Comparison of ENCODE assay signal across 1 cellular context in the genomic region with DNA sequence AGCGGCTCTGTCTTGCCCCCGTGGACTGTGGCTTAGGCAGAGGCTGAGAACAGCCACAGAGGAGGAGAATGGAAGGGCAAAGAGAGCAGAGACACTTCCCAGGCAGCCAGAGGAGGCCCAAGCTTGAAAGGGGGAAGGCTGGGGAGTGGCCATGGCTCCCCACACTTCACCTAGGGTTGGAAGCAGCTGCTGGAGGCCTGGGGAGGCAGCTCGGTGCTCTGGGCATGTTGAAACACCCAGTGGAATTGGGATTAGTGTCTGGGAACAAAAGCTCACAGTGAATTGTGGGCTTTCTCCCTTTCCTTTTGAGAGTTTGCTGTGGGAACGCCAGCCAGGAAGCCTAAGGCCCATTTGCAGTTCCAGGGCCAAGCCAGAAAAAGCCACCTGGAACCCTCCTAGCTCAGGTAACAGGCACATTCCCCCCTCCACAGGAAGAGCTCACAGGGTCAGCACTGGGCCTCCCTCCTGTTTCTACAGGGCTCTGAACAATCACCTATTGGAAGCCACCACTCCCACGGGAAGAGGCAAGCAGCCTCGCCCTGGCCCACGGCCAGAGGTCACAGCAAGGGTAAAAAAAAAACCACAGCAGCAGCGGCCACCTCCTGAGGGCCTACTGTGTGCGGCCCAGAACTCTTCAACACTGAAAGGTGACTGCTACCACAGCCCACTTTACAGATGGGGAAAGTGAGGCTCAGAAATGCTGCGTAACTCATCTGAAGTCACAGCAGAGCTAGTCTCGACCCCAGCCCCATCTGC.
A peak's percentile ranks its signal among the peaks of the same experiment; 100 is the strongest.
TF ChIP-seq lines count a peak whose summit lies in the region.

No MANE protein-coding gene starts in this region.

TF ChIP-seq in K562, 482 proteins besides CTCF, POLR2A, EP300 and RAD21 (continued from another document):
- TF ChIP-seq ZNF75A (CRISPR knock-in tag; IDR thresholded peaks at IDR 0.05) (no peak), SRF (CRISPR knock-in tag; IDR thresholded peaks at IDR 0.05) (no peak), MYNN (IDR thresholded peaks at IDR 0.05) (no peak), MYNN (CRISPR knock-in tag; IDR thresholded peaks at IDR 0.05) (no peak), TRIM24 (IDR thresholded peaks at IDR 0.05) (no peak), ARID2 (IDR thresholded peaks at IDR 0.05) (no peak), CBX2 (IDR thresholded peaks at IDR 0.05; ENCODE audit: insufficient read depth, low read length, poor library complexity, severe bottlenecking) (no peak), NKRF (IDR thresholded peaks at IDR 0.05; ENCODE audit: borderline replicate concordance) (no peak), CAMTA2 (CRISPR knock-in tag; conservative IDR thresholded peaks at IDR 0.05) (no peak), SIX5 (IDR thresholded peaks at IDR 0.05; ENCODE audit: borderline replicate concordance in 1 of 2, insufficient read depth in 1 of 2, low read depth in 1 of 2, low read length in 2 of 2) (no peak), NFIC (IDR thresholded peaks at IDR 0.05) (peak; percentile 73), ZNF384 (IDR thresholded peaks at IDR 0.05; ENCODE audit: low read depth, low read length) (peak; percentile 54), RBM25 (IDR thresholded peaks at IDR 0.05; ENCODE audit: low read depth, low read length, severe bottlenecking) (peak; percentile 34), NCOA2 (IDR thresholded peaks at IDR 0.05; ENCODE audit: partially characterized antibody in 2 of 2) (no peak), GTF2A2 (tag; IDR thresholded peaks at IDR 0.05) (no peak), MAFF (IDR thresholded peaks at IDR 0.05; ENCODE audit: low read length) (no peak), PHF21A (IDR thresholded peaks at IDR 0.05; ENCODE audit: borderline replicate concordance, low read depth) (no peak)
- TF ChIP-seq, protein P1, sequence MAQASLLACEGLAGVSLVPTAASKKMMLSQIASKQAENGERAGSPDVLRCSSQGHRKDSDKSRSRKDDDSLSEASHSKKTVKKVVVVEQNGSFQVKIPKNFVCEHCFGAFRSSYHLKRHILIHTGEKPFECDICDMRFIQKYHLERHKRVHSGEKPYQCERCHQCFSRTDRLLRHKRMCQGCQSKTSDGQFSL (CRISPR knock-in tag; IDR thresholded peaks at IDR 0.05), result no peak
- TF ChIP-seq, protein P1 (tag; IDR thresholded peaks at IDR 0.05), result no peak
- TF ChIP-seq, protein P2, sequence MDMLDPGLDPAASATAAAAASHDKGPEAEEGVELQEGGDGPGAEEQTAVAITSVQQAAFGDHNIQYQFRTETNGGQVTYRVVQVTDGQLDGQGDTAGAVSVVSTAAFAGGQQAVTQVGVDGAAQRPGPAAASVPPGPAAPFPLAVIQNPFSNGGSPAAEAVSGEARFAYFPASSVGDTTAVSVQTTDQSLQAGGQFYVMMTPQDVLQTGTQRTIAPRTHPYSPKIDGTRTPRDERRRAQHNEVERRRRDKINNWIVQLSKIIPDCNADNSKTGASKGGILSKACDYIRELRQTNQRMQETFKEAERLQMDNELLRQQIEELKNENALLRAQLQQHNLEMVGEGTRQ (CRISPR knock-in tag; IDR thresholded peaks at IDR 0.05), result no peak
- TF ChIP-seq, protein P3, sequence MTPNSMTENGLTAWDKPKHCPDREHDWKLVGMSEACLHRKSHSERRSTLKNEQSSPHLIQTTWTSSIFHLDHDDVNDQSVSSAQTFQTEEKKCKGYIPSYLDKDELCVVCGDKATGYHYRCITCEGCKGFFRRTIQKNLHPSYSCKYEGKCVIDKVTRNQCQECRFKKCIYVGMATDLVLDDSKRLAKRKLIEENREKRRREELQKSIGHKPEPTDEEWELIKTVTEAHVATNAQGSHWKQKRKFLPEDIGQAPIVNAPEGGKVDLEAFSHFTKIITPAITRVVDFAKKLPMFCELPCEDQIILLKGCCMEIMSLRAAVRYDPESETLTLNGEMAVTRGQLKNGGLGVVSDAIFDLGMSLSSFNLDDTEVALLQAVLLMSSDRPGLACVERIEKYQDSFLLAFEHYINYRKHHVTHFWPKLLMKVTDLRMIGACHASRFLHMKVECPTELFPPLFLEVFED (CRISPR knock-in tag; conservative IDR thresholded peaks at IDR 0.05), result no peak
